ENCODE assay signal across 8 cellular contexts in genomic region chr5:56827043-56827442, GRCh38. TPM values are rescaled to one million over a fixed set of nuclear protein-coding genes. Genes with fewer than 3 reads are reported as not detected.
DNase-seq lines count a peak whose midpoint lies in the region; ATAC-seq and TF ChIP-seq lines count a peak whose summit lies in the region.

No MANE protein-coding gene starts in this region.

- H3K9ac ChIP-seq in neuronal stem cell (ENCODE audit: low read depth, low read length, poor library complexity): no peak overlapping the region

- peak overlapping the region; percentile 19 for H3K4me3 Mint-ChIP-seq in T-helper 2 cell treated with Interferon-gamma antibody and Interleukin-4, amounts not matched to agents 5 μg/mL and 100 μg/mL, for 36 hours

- TF ChIP-seq CTCF in cardiac muscle cell (IDR thresholded peaks at IDR 0.05; ENCODE audit: low read depth, low read length) (peak; percentile 33), heart right ventricle (IDR thresholded peaks at IDR 0.05) (peak in 6 of 9 donors; percentile 15 to 32 (median 23)), upper lobe of right lung (IDR thresholded peaks at IDR 0.05) (peak; percentile 17)

- no peak for DNase-seq in cardiac muscle cell (ENCODE audit: low read depth in 1 of 2, low spot score in 1 of 2)
- DNase-seq in cardiac septum (ENCODE audit: low spot score): no peak
- no peak for DNase-seq in T-helper 2 cell treated with Interferon-gamma antibody and Interleukin-4, amounts not matched to agents 5 μg/mL and 100 μg/mL, for 36 hours (ENCODE audit: low spot score)
- DNase-seq in heart right ventricle: no peak
- no peak for DNase-seq in upper lobe of right lung
- DNase-seq in neuronal stem cell (ENCODE audit: low spot score): no peak
- no peak for DNase-seq in pons (ENCODE audit: low spot score)

- H2BK5ac ChIP-seq in neuronal stem cell (ENCODE audit: low read length): no peak overlapping the region

- H2BK120ac ChIP-seq in neuronal stem cell (ENCODE audit: low read depth, low read length): no peak overlapping the region

- H2BK15ac ChIP-seq in neuronal stem cell (ENCODE audit: low read length): no peak overlapping the region

- no peak overlapping the region for H3K27ac ChIP-seq in cardiac muscle cell
- H3K27ac ChIP-seq in heart right ventricle: no peak overlapping the region
- H3K27ac ChIP-seq in upper lobe of right lung: no peak overlapping the region
- no peak overlapping the region for H3K27ac ChIP-seq in neuronal stem cell (replicated peaks; ENCODE audit: low read length)

- no peak overlapping the region for H3K4me2 ChIP-seq in neuronal stem cell (ENCODE audit: insufficient read depth, low read length, poor library complexity, severe bottlenecking)

- WGBS in heart right ventricle, 2 donors: 55 to 59% methylated on average over 5 of the region's 5 CpGs
- WGBS in neuronal stem cell (ENCODE audit: extremely low coverage in 2 of 2, insufficient read length in 2 of 2, insufficient replicate concordance in 1 of 2), 2 donors: no CpG with 5 or more reads among the region's 5 CpGs

- H2AFZ ChIP-seq in neuronal stem cell (ENCODE audit: low read length): no peak overlapping the region

- peaks cover 7% of the 10 kb centered on the region for H3K79me1 ChIP-seq in neuronal stem cell (ENCODE audit: low read depth, low read length)

- H3K9me3 ChIP-seq in cardiac muscle cell (ENCODE audit: low read depth) (no peaks in the 10 kb centered on the region), heart right ventricle (no peaks in the 10 kb centered on the region), upper lobe of right lung (no peaks in the 10 kb centered on the region), neuronal stem cell (replicated peaks in 1 of 2; ENCODE audit: control insufficient read depth in 2 of 2, insufficient read depth in 1 of 2, low read depth in 1 of 2, low read length in 2 of 2) (no peaks in the 10 kb centered on the region)

- H4K91ac ChIP-seq in neuronal stem cell (ENCODE audit: low read depth, low read length, poor library complexity): no peak overlapping the region

- no peaks in the 10 kb centered on the region for H3K27me3 Mint-ChIP-seq in T-helper 2 cell treated with Interferon-gamma antibody and Interleukin-4, amounts not matched to agents 5 μg/mL and 100 μg/mL, for 36 hours (ENCODE audit: low read depth)

- H3K4me1 ChIP-seq in cardiac muscle cell (ENCODE audit: low read depth) (peaks cover 57% of the 10 kb centered on the region), heart right ventricle (peaks cover 2 to 100% (median 72%) of the 10 kb centered on the region in 9 donors), upper lobe of right lung (peaks cover 37% of the 10 kb centered on the region), neuronal stem cell (ENCODE audit: control insufficient read depth in 2 of 2, insufficient read depth in 1 of 2, low read depth in 1 of 2, low read length in 2 of 2) (peaks cover 0 to 14% of the 10 kb centered on the region in 2 donors)

- H3K14ac ChIP-seq in neuronal stem cell (ENCODE audit: low read length): no peak overlapping the region

- peak in 4 of 8 donors; percentile 16 to 55 (median 38) for ATAC-seq in heart right ventricle
- peak; percentile 43 for ATAC-seq in upper lobe of right lung
- ATAC-seq in HG03354 (IDR thresholded peaks at IDR 0.05; ENCODE audit: poor library complexity, severe bottlenecking, unreplicated experiment): no peak

- H3K18ac ChIP-seq in neuronal stem cell (ENCODE audit: low read length): no peak overlapping the region

- no peaks in the 10 kb centered on the region for H3K36me3 ChIP-seq in cardiac muscle cell
- H3K36me3 ChIP-seq in heart right ventricle: no peaks in the 10 kb centered on the region
- no peaks in the 10 kb centered on the region for H3K36me3 ChIP-seq in upper lobe of right lung
- H3K36me3 ChIP-seq in neuronal stem cell (replicated peaks in 1 of 2; ENCODE audit: control insufficient read depth in 2 of 2, insufficient read depth in 2 of 2, low read length in 2 of 2): peaks cover 0 to 2% of the 10 kb centered on the region in 2 donors

- intact Hi-C loops in cardiac septum (cut with DNase I): no loop called here
- intact Hi-C loops in heart right ventricle (cut with DNase I): no loop called here
- intact Hi-C loops in upper lobe of right lung (cut with DNase I): no loop called here

- no peak overlapping the region for H3K4ac ChIP-seq in neuronal stem cell (ENCODE audit: low read length)

- H4K8ac ChIP-seq in neuronal stem cell (ENCODE audit: low read depth, low read length): no peak overlapping the region

- peaks cover 72% of the 10 kb centered on the region for H3K4me1 Mint-ChIP-seq in T-helper 2 cell treated with Interferon-gamma antibody and Interleukin-4, amounts not matched to agents 5 μg/mL and 100 μg/mL, for 36 hours (ENCODE audit: low read depth)

- H3K36me3 Mint-ChIP-seq in T-helper 2 cell treated with Interferon-gamma antibody and Interleukin-4, amounts not matched to agents 5 μg/mL and 100 μg/mL, for 36 hours (ENCODE audit: low read depth): peaks cover 26% of the 10 kb centered on the region

- H3K4me3 ChIP-seq in cardiac muscle cell: no peak overlapping the region
- H3K4me3 ChIP-seq in heart right ventricle: no peak overlapping the region
- no peak overlapping the region for H3K4me3 ChIP-seq in upper lobe of right lung
- H3K4me3 ChIP-seq in neuronal stem cell (ENCODE audit: low read length in 2 of 2): no peak overlapping the region

- no peak overlapping the region for H3K23ac ChIP-seq in neuronal stem cell (ENCODE audit: low read depth, low read length, poor library complexity)

- H3K9me3 Mint-ChIP-seq in T-helper 2 cell treated with Interferon-gamma antibody and Interleukin-4, amounts not matched to agents 5 μg/mL and 100 μg/mL, for 36 hours: no peaks in the 10 kb centered on the region

- H2AK5ac ChIP-seq in neuronal stem cell (ENCODE audit: low read depth, low read length): no peak overlapping the region

- no peaks in the 10 kb centered on the region for H3K27me3 ChIP-seq in cardiac muscle cell
- H3K27me3 ChIP-seq in heart right ventricle: no peaks in the 10 kb centered on the region
- no peaks in the 10 kb centered on the region for H3K27me3 ChIP-seq in upper lobe of right lung
- no peaks in the 10 kb centered on the region for H3K27me3 ChIP-seq in neuronal stem cell (ENCODE audit: control insufficient read depth in 3 of 3, insufficient read depth in 3 of 3, low read depth in 1 of 3, low read length in 3 of 3)

- no peak overlapping the region for H3K27ac Mint-ChIP-seq in T-helper 2 cell treated with Interferon-gamma antibody and Interleukin-4, amounts not matched to agents 5 μg/mL and 100 μg/mL, for 36 hours

- no peak overlapping the region for H2BK12ac ChIP-seq in neuronal stem cell (ENCODE audit: low read length)

RNA-seq across cellular contexts. Expression of gene MAP3K1, which starts 11.7 kb away (rescaled TPM):
- 18.4 and 24.0 TPM in 2 replicates for total RNA-seq in cardiac muscle cell
- 11.2 and 14.5 TPM in 2 replicates for polyA plus RNA-seq in cardiac muscle cell
- total RNA-seq in cardiac septum: 6.8 TPM
- 10 to 100 TPM in 1 of 10 donors, 1 to 10 TPM in 9; 4.6 to 13.3 (median 6.5) TPM for total RNA-seq in heart right ventricle
- 1 to 10 TPM; 1.7 to 5.6 TPM for polyA plus RNA-seq in heart right ventricle
- total RNA-seq in upper lobe of right lung: 20.3 TPM
- 11.5 TPM for polyA plus RNA-seq in neuronal stem cell (2013, experiment 1 of 2)
- polyA plus RNA-seq in neuronal stem cell (2013, experiment 2 of 2): 12.1 TPM
